9 cellular contexts compared by ENCODE assay signal in genomic region chr11:61061081-61061826, GRCh38. TPM values are rescaled to one million over a fixed set of nuclear protein-coding genes. Genes with fewer than 3 reads are reported as not detected.
DNase-seq lines count a peak whose midpoint lies in the region.
"Had no signal": no experiment of that assay in that cellular context is flagged by ENCODE, and none has a peak within 500 bp of the region (broad histone marks: within the 10 kb centered on the region; RNA-seq: fewer than 3 reads in every experiment).

No MANE protein-coding gene starts in this region.

- H3K79me2 ChIP-seq in GM23248 (ENCODE audit: insufficient read depth) = no peaks in the 10 kb centered on the region

- no peak overlapping the region for H4K8ac ChIP-seq in mesenchymal stem cell (ENCODE audit: low read length)

- H3K9ac ChIP-seq in GM23248 (no peak overlapping the region), mesenchymal stem cell (ENCODE audit: low read length) (no peak overlapping the region)

- in situ Hi-C loops in GM23248 (cut with MboI) = no loop called here

- H2AK5ac ChIP-seq in mesenchymal stem cell (ENCODE audit: low read length, severe bottlenecking) = no peak overlapping the region

- H3K4me2 ChIP-seq in GM23248 (ENCODE audit: unreplicated experiment) = no peak overlapping the region
- no peak overlapping the region for H3K4me2 ChIP-seq in mesenchymal stem cell (ENCODE audit: low read length, poor library complexity, severe bottlenecking)

- no peak overlapping the region for H2AFZ ChIP-seq in GM23248
- H2AFZ ChIP-seq in mesenchymal stem cell (ENCODE audit: low read depth, low read length) = no peak overlapping the region

- DNase-seq in EL = peak; percentile 13
- DNase-seq in GM23248 = peak; percentile 49
- peak; percentile 48 for DNase-seq in MG63
- DNase-seq in activated CD8-positive, alpha-beta memory T cell treated with anti-CD3 and anti-CD28 coated beads, Interleukin-2, amount 50 U/mL, for 1 hour (ENCODE audit: extremely low read depth) = peak; percentile 61
- peak in 2 of 3 donors; percentile 18 to 44 for DNase-seq in immature natural killer cell
- no peak for DNase-seq in occipital lobe (lab: John Stamatoyannopoulos, UW)
- DNase-seq in mesenchymal stem cell = no peak
- DNase-seq: heart right ventricle had no signal

- H3K4me1 ChIP-seq in GM23248 (ENCODE audit: insufficient read depth) = peaks cover 7% of the 10 kb centered on the region; the same call in 1 of the 2 replicates
- H3K4me1 ChIP-seq in thymus (ENCODE audit: control insufficient read depth, insufficient read depth, low read length) = peaks cover 3% of the 10 kb centered on the region
- H3K4me1 ChIP-seq in mesenchymal stem cell (ENCODE audit: control insufficient read depth, insufficient read depth, low read depth, low read length) = peaks cover 2% of the 10 kb centered on the region

- no peak overlapping the region for H2BK5ac ChIP-seq in mesenchymal stem cell (ENCODE audit: low read depth, low read length, poor library complexity, severe bottlenecking)

- H3F3A ChIP-seq in GM23248 (ENCODE audit: insufficient read depth) = no peaks in the 10 kb centered on the region

- no peak overlapping the region for H2BK15ac ChIP-seq in mesenchymal stem cell (ENCODE audit: low read depth, poor library complexity, severe bottlenecking)

- peak overlapping the region in 4 of 5 donors; percentile 15 to 85 (median 56) for H3K4me3 Mint-ChIP-seq in immature natural killer cell

- no peak overlapping the region for H3K14ac ChIP-seq in mesenchymal stem cell (ENCODE audit: low read length in 2 of 2)

- H3K18ac ChIP-seq in mesenchymal stem cell (ENCODE audit: low read depth in 1 of 2, low read length in 2 of 2) = no peak overlapping the region

- H3K9me2 ChIP-seq in GM23248 (ENCODE audit: insufficient read depth) = no peaks in the 10 kb centered on the region

- no peaks in the 10 kb centered on the region for H3K9me3 Mint-ChIP-seq in immature natural killer cell

- H2BK12ac ChIP-seq in mesenchymal stem cell (ENCODE audit: low read length in 2 of 2) = no peak overlapping the region

- H3K36me3 ChIP-seq in GM23248 (ENCODE audit: low read depth) (no peaks in the 10 kb centered on the region), MG63 (no peaks in the 10 kb centered on the region), thymus (ENCODE audit: control insufficient read depth, insufficient read depth) (no peaks in the 10 kb centered on the region), mesenchymal stem cell (ENCODE audit: control insufficient read depth in 1 of 2, insufficient read depth in 2 of 2, low read depth in 1 of 2, low read length in 2 of 2) (no peaks in the 10 kb centered on the region)
- H3K36me3 ChIP-seq: heart right ventricle had no signal

- peak overlapping the region; percentile 40 to 86 (median 76) for H3K27ac Mint-ChIP-seq in immature natural killer cell

- H3K4me3 ChIP-seq in GM23248 (no peak overlapping the region), MG63 (no peak overlapping the region), thymus (ENCODE audit: low read length) (no peak overlapping the region), mesenchymal stem cell (ENCODE audit: insufficient read depth in 1 of 2, low read depth in 1 of 2, low read length in 2 of 2) (no peak overlapping the region)
- H3K4me3 ChIP-seq: heart right ventricle had no signal

- H3K27me3 ChIP-seq in GM23248 (replicated peaks; ENCODE audit: insufficient read depth) = peaks cover 7% of the 10 kb centered on the region; the same call in 1 of the 2 replicates
- H3K27me3 ChIP-seq in MG63 = no peaks in the 10 kb centered on the region
- no peaks in the 10 kb centered on the region for H3K27me3 ChIP-seq in thymus (ENCODE audit: control insufficient read depth, insufficient read depth)
- peaks cover 0 to 21% of the 10 kb centered on the region in 2 experiments for H3K27me3 ChIP-seq in mesenchymal stem cell (ENCODE audit: control insufficient read depth in 1 of 2, insufficient read depth in 1 of 2, low read length in 2 of 2)
- H3K27me3 ChIP-seq: heart right ventricle had no signal

- H3K27ac ChIP-seq in GM23248 (no peak overlapping the region), thymus (ENCODE audit: low read depth) (peak overlapping the region; percentile 64), mesenchymal stem cell (ENCODE audit: low read length, poor library complexity, severe bottlenecking) (no peak overlapping the region)

- WGBS in GM23248 (ENCODE audit: low coverage in 1 of 2, low lambda C conversion rate in 2 of 2, missing lambda C conversion rate in 2 of 2), 2 experiments = 57 to 61% methylated on average over 13 of the region's 13 CpGs
- WGBS in thymus = 72% methylated on average over 13 of the region's 13 CpGs
- WGBS in mesenchymal stem cell = 75% methylated on average over 12 of the region's 13 CpGs

- H4K20me1 ChIP-seq in GM23248 (ENCODE audit: insufficient read depth) = no peaks in the 10 kb centered on the region

- H3K36me3 Mint-ChIP-seq in immature natural killer cell = peaks cover 0 to 4% (median 0%) of the 10 kb centered on the region in 3 donors

- H2BK120ac ChIP-seq in mesenchymal stem cell (ENCODE audit: low read depth, low read length) = no peak overlapping the region

- H4K91ac ChIP-seq in mesenchymal stem cell (ENCODE audit: low read length) = no peak overlapping the region

- H3K23ac ChIP-seq in mesenchymal stem cell (ENCODE audit: low read length in 2 of 2) = no peak overlapping the region

- H3K4me1 Mint-ChIP-seq in immature natural killer cell = peaks cover 7 to 20% of the 10 kb centered on the region in 2 donors

- H3K27me3 Mint-ChIP-seq in immature natural killer cell (ENCODE audit: low read depth in 3 of 3) = peaks cover 0 to 8% (median 0%) of the 10 kb centered on the region in 3 donors

- no peaks in the 10 kb centered on the region for H3K79me1 ChIP-seq in mesenchymal stem cell (replicated peaks; ENCODE audit: low read length, poor library complexity, severe bottlenecking)

- no peak overlapping the region for H3K4ac ChIP-seq in mesenchymal stem cell (ENCODE audit: low read depth in 1 of 2, low read length in 2 of 2)

- H3K9me3 ChIP-seq in GM23248 (ENCODE audit: low read depth) (no peaks in the 10 kb centered on the region), MG63 (no peaks in the 10 kb centered on the region), thymus (ENCODE audit: control insufficient read depth) (no peaks in the 10 kb centered on the region), mesenchymal stem cell (ENCODE audit: control insufficient read depth, low read length) (no peaks in the 10 kb centered on the region)
- H3K9me3 ChIP-seq: heart right ventricle had no signal

RNA-seq across cellular contexts. Expression of gene CD5, which starts 41.0 kb away (rescaled TPM):
- not detected in 2 replicates for total RNA-seq in GM23248 (2014; rRNA removed; shearing (Covaris generic))
- polyA plus RNA-seq in GM23248 (2016; fragmentation: Nextera tagmentation; extraction: Ambion mirVana) (not detected in 2 replicates), immature natural killer cell (1 to 10 TPM in 1 of 3 donors, under 1 TPM in 2; 0.68 to 1.8 (median 0.80) TPM), thymus (40.5 TPM)
- not detected in 2 replicates for total RNA-seq in MG63 (2014; rRNA removed; shearing (Covaris generic); ENCODE audit: low replicate concordance)
- not detected for total RNA-seq in occipital lobe
- polyA plus RNA-seq in mesenchymal stem cell (2013, experiment 1 of 2) = not detected
- not detected for polyA plus RNA-seq in mesenchymal stem cell (2013, experiment 2 of 2)

Comparison
In these comparisons a context has a peak if more than half of its experiments do, and no peak if none do; other contexts are left out.
1. DNase-seq: peak in EL (single experiment), GM23248 (single experiment), MG63 (single experiment), activated CD8-positive, alpha-beta memory T cell treated with anti-CD3 and anti-CD28 coated beads, Interleukin-2, amount 50 U/mL, for 1 hour (single experiment) and immature natural killer cell (2 of 3); none in occipital lobe (single experiment) and mesenchymal stem cell (single experiment).